8 cellular contexts compared by ENCODE assay signal in genomic region chr13:21061077-21061945, GRCh38. TPM values are rescaled to one million over a fixed set of nuclear protein-coding genes. Genes with fewer than 3 reads are reported as not detected.
A peak's percentile ranks its signal among the peaks of the same experiment; 100 is the strongest.
DNase-seq lines count a peak whose midpoint lies in the region; ATAC-seq and TF ChIP-seq lines count a peak whose summit lies in the region.

TSS of gene LATS2 (minus strand) at chr13:21061586. CDS start at chr13:21046026, 15,560 bp downstream.

- H3K9me3 Mint-ChIP-seq in CD4-positive, CD25-positive, alpha-beta regulatory T cell: no peaks in the 10 kb centered on the region
- H3K9me3 Mint-ChIP-seq in naive thymus-derived CD8-positive, alpha-beta T cell: no peaks in the 10 kb centered on the region

- peak; percentile 32; the same call in 1 of the 2 replicates for TF ChIP-seq CTCF in Panc1 (IDR thresholded peaks at IDR 0.05)
- peak in 4 of 7 experiments; percentile 6 to 33 (median 22) for TF ChIP-seq CTCF in stomach (IDR thresholded peaks at IDR 0.05)

- WGBS in stomach, 5 donors: 0 to 1% (median 1%) methylated on average over 9 to 92 of the region's 92 CpGs

- H3K36me3 ChIP-seq in CD4-positive, CD25-positive, alpha-beta regulatory T cell (ENCODE audit: control insufficient read depth, insufficient read depth, low read length): no peaks in the 10 kb centered on the region
- no peaks in the 10 kb centered on the region; the same call in 1 of the 2 replicates for H3K36me3 ChIP-seq in Panc1 (ENCODE audit: control insufficient read depth, insufficient read depth, low read length)
- no peaks in the 10 kb centered on the region for H3K36me3 ChIP-seq in stomach

- peak; percentile 12 to 29 (median 17) for DNase-seq in CD4-positive, CD25-positive, alpha-beta regulatory T cell
- DNase-seq in GM19240 (ENCODE audit: insufficient read length, low spot score) (peak; percentile 51), Panc1 (ENCODE audit: low read depth, low spot score) (peak; percentile 33), activated gamma-delta T cell treated with Interleukin-2 at 50 U/mL for 16 hours (peak; percentile 60), fibroblast of the conjunctiva (ENCODE audit: low read depth) (peak; percentile 90), stomach (peak; percentile 97)
- peak; percentile 28 to 65 (median 48) for DNase-seq in naive thymus-derived CD8-positive, alpha-beta T cell

- peaks cover 72% of the 10 kb centered on the region for H3K27me3 Mint-ChIP-seq in CD4-positive, CD25-positive, alpha-beta regulatory T cell
- peaks cover 3 to 31% (median 10%) of the 10 kb centered on the region in 5 donors for H3K27me3 Mint-ChIP-seq in naive thymus-derived CD8-positive, alpha-beta T cell

- TF ChIP-seq POLR2A in stomach (IDR thresholded peaks at IDR 0.05): peak in 1 of 4 donors; percentile 64

- H3K4me3 ChIP-seq in CD4-positive, CD25-positive, alpha-beta regulatory T cell (ENCODE audit: low read depth, low read length): no peak within 1 kb of the TSS
- peak within 1 kb of the TSS; percentile 68 to 71 for H3K4me3 ChIP-seq in Panc1 (ENCODE audit: low read depth in 2 of 2, low read length in 2 of 2)
- peak within 1 kb of the TSS; percentile 72 to 99 (median 81) for H3K4me3 ChIP-seq in stomach

- no peak within 1 kb of the TSS for H3K27ac ChIP-seq in CD4-positive, CD25-positive, alpha-beta regulatory T cell (ENCODE audit: insufficient read depth, low read length, poor library complexity, severe bottlenecking)
- H3K27ac ChIP-seq in Panc1 (ENCODE audit: low read length) (peak within 1 kb of the TSS; percentile 87), stomach (peak within 1 kb of the TSS; percentile 97 to 100 (median 99))

- peaks cover 26% of the 10 kb centered on the region for H3K27me3 ChIP-seq in CD4-positive, CD25-positive, alpha-beta regulatory T cell (ENCODE audit: control insufficient read depth, insufficient read depth, low read length)
- H3K27me3 ChIP-seq in Panc1 (ENCODE audit: control insufficient read depth, insufficient read depth, low read length) (no peaks in the 10 kb centered on the region), stomach (no peaks in the 10 kb centered on the region)

- in situ Hi-C loops in Panc1 (cut with HindIII; ENCODE audit: low pct_unique_long_range_greater_than_20kb, low sequenced_read_pairs): no loop called here

- peak within 1 kb of the TSS; percentile 34 to 77 (median 54) for H3K4me3 Mint-ChIP-seq in CD4-positive, CD25-positive, alpha-beta regulatory T cell
- peak within 1 kb of the TSS; percentile 66 to 89 (median 83) for H3K4me3 Mint-ChIP-seq in naive thymus-derived CD8-positive, alpha-beta T cell

- no peak within 1 kb of the TSS for H3K27ac Mint-ChIP-seq in CD4-positive, CD25-positive, alpha-beta regulatory T cell
- peak within 1 kb of the TSS in 6 of 10 donors; percentile 12 to 72 (median 63) for H3K27ac Mint-ChIP-seq in naive thymus-derived CD8-positive, alpha-beta T cell

- intact Hi-C loops in Panc1 (cut with micrococcal nuclease; ENCODE audit: unreplicated experiment) (no loop called here), stomach (cut with DNase I; ENCODE audit: low total_unique reads) (loop anchor here (10.0 kb wide), 1 partner anchor 47 kb away; no protein-coding TSS in a partner anchor)

- CTCF ChIA-PET in Panc1 (lab: Charles Lee): interaction anchor here (0.6 kb wide), 1 partner anchor 21 kb away, joined by 3 read pairs; no protein-coding TSS in a partner anchor

- peaks cover 0 to 8% (median 5%) of the 10 kb centered on the region in 4 donors for H3K4me1 Mint-ChIP-seq in CD4-positive, CD25-positive, alpha-beta regulatory T cell
- peaks cover 2 to 18% (median 5%) of the 10 kb centered on the region in 4 donors for H3K4me1 Mint-ChIP-seq in naive thymus-derived CD8-positive, alpha-beta T cell

- POLR2A ChIA-PET in Panc1 (lab: Charles Lee): interaction anchor here (0.6 kb wide), 1 partner anchor 14 kb away, joined by 4 read pairs; no protein-coding TSS in a partner anchor
- POLR2A ChIA-PET in naive thymus-derived CD8-positive, alpha-beta T cell (lab: Charles Lee): interaction anchor here (0.6 kb wide), 1 partner anchor 17 kb away, joined by 4 read pairs; no protein-coding TSS in a partner anchor

- H3K9me3 ChIP-seq in CD4-positive, CD25-positive, alpha-beta regulatory T cell (ENCODE audit: control insufficient read depth in 2 of 2, low read length in 2 of 2): no peaks in the 10 kb centered on the region
- no peaks in the 10 kb centered on the region for H3K9me3 ChIP-seq in Panc1 (ENCODE audit: control insufficient read depth, insufficient read depth, low read depth, low read length)
- H3K9me3 ChIP-seq in stomach: no peaks in the 10 kb centered on the region

- BruUV-seq in Panc1 (replicated peaks; lab: Mats Ljungman, UMichigan): no TSS peak

- peaks cover 16% of the 10 kb centered on the region for H3K4me1 ChIP-seq in CD4-positive, CD25-positive, alpha-beta regulatory T cell (ENCODE audit: control insufficient read depth, insufficient read depth, low read length, poor library complexity, severe bottlenecking)
- peaks cover 14% of the 10 kb centered on the region for H3K4me1 ChIP-seq in Panc1 (ENCODE audit: control insufficient read depth, insufficient read depth, low read length)
- H3K4me1 ChIP-seq in stomach: peaks cover 22 to 46% (median 34%) of the 10 kb centered on the region in 4 donors

- peak; percentile 56 to 57 for ATAC-seq in CD4-positive, CD25-positive, alpha-beta regulatory T cell (ENCODE audit: low read depth in 2 of 2)
- ATAC-seq in HG03432 (IDR thresholded peaks at IDR 0.05; ENCODE audit: unreplicated experiment) (peak; percentile 91), Panc1 (peak; percentile 94)
- peak; percentile 67 to 70 for ATAC-seq in naive thymus-derived CD8-positive, alpha-beta T cell

- H3K36me3 Mint-ChIP-seq in CD4-positive, CD25-positive, alpha-beta regulatory T cell: no peaks in the 10 kb centered on the region
- H3K36me3 Mint-ChIP-seq in naive thymus-derived CD8-positive, alpha-beta T cell: no peaks in the 10 kb centered on the region

- TF ChIP-seq EP300 in stomach (IDR thresholded peaks at IDR 0.05): no peak

RNA-seq across cellular contexts. Expression of gene LATS2, which starts in this region (rescaled TPM):
- total RNA-seq in CD4-positive, CD25-positive, alpha-beta regulatory T cell: 0.35 TPM
- not detected for polyA plus RNA-seq in CD4-positive, CD25-positive, alpha-beta regulatory T cell
- total RNA-seq in Panc1 (2021; ENCODE audit: unreplicated experiment) (24.5 TPM), stomach (10 to 100 TPM in 3 of 5 donors, 1 to 10 TPM in 2; 4.7 to 21.4 (median 13.5) TPM)
- 11.9 TPM for polyA plus RNA-seq in Panc1 (2012; ENCODE audit: insufficient read length)
- under 1 TPM; 0.60 to 0.70 TPM for total RNA-seq in naive thymus-derived CD8-positive, alpha-beta T cell
- polyA plus RNA-seq in naive thymus-derived CD8-positive, alpha-beta T cell: under 1 TPM in 2 of 3 donors, not detected in 1; 0.06 to 0.15 TPM
- polyA plus RNA-seq in stomach: 1 to 10 TPM; 3.4 to 6.7 (median 5.0) TPM

Comparison
In these comparisons a context has a peak if more than half of its experiments do, and no peak if none do; other contexts are left out.
1. Peak in DNase-seq and ATAC-seq in CD4-positive, CD25-positive, alpha-beta regulatory T cell; RNA of the gene not detected or under 1 TPM.
2. Peak in DNase-seq and ATAC-seq in naive thymus-derived CD8-positive, alpha-beta T cell; RNA of the gene not detected or under 1 TPM.
3. DNase-seq: peak in every context shown above with its lines; median percentile 97 in stomach; 90 in fibroblast of the conjunctiva; 60 in activated gamma-delta T cell treated with Interleukin-2 at 50 U/mL for 16 hours; 51 in GM19240; 48 in naive thymus-derived CD8-positive, alpha-beta T cell; 33 in Panc1; 17 in CD4-positive, CD25-positive, alpha-beta regulatory T cell.
4. H3K27ac Mint-ChIP-seq: peak in naive thymus-derived CD8-positive, alpha-beta T cell (6 of 10); none in CD4-positive, CD25-positive, alpha-beta regulatory T cell (0 of 3).
5. Peak in every context shown above with its lines, with median percentiles within 50 percentile points of each other: ATAC-seq.